ENCODE assay signal across 11 cellular contexts in the genomic region with DNA sequence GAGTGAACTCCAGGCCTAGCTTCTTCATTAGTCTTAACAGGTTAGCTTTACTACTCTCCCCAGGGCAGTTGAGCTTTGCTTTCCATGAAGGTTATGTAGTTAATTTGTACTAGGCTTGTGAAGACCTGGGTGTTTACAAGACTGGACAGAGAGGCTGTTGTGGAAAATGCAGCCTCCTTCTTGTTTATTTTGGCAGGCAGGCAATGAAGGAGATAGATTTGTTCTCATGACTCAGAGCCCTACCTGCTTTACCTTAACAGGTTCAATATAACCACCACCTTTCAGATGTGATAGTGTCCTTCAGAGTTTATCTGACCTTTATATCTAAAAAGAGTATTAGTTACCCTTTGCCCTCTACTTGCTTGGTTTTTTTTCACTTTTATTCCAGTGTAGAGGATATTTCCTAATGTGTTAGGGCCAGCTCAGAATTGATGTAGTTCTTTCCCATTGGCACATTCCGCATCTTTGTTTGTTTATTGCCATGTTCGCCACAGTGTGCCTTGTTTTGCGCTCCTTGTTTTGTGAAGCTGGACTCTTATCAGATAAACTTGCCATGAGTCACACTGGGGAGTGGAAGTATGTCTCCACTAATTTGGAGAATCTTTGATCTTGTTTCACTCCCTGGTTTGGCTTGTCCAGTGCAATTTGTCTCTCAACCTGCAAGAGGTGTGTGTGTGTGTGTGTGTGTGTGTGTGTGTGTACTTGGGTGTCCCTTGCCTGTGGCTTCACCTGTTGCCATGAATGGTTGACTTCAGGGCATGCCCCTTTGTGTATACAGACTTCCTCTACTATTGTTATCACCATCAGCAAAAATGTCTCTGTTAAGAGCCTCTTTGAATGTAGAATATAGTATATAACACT.
DNase-seq lines count a peak whose midpoint lies in the region; FAIRE-seq and TF ChIP-seq lines count a peak whose summit lies in the region.
"Had no signal": no experiment of that assay in that cellular context is flagged by ENCODE, and none has a peak within 500 bp of the region (broad histone marks: within the 10 kb centered on the region; RNA-seq: fewer than 3 reads in every experiment).

No MANE protein-coding gene starts in this region.

- intact Hi-C loops in kidney (cut with DNase I), result no loop called here

- peaks cover 8% of the 10 kb centered on the region for H4K20me1 ChIP-seq in Loucy (ENCODE audit: insufficient read depth, low read length, poor library complexity, severe bottlenecking)

- H3K27me3 ChIP-seq in Loucy (ENCODE audit: insufficient read depth, low read length, poor library complexity, severe bottlenecking) (no peaks in the 10 kb centered on the region), subcutaneous abdominal adipose tissue (ENCODE audit: control insufficient read depth in 5 of 5, insufficient read depth in 4 of 5, low read length in 5 of 5) (no peaks in the 10 kb centered on the region)

- H3K4me1 ChIP-seq in Loucy (ENCODE audit: insufficient read depth, low read length, poor library complexity, severe bottlenecking) (peaks cover 20% of the 10 kb centered on the region), kidney (ENCODE audit: control insufficient read depth in 1 of 2, insufficient read depth in 1 of 2, low read depth in 1 of 2, low read length in 2 of 2) (peaks cover 34 to 36% of the 10 kb centered on the region in 2 donors), subcutaneous abdominal adipose tissue (ENCODE audit: control insufficient read depth in 5 of 5, insufficient read depth in 5 of 5, low read length in 5 of 5) (peaks cover 0 to 36% (median 30%) of the 10 kb centered on the region in 5 donors)

- H3K4me2 ChIP-seq in Loucy (ENCODE audit: low read depth, low read length, poor library complexity, severe bottlenecking), result peak overlapping the region; percentile 15

- no peaks in the 10 kb centered on the region for H3F3A ChIP-seq in Loucy (ENCODE audit: low read depth)

- no peaks in the 10 kb centered on the region for H3K36me3 ChIP-seq in Loucy (ENCODE audit: insufficient read depth, low read length)
- H3K36me3 ChIP-seq in kidney (ENCODE audit: control insufficient read depth in 1 of 2, insufficient read depth in 2 of 2, low read length in 2 of 2), result no peaks in the 10 kb centered on the region
- peaks cover 0 to 4% (median 0%) of the 10 kb centered on the region in 5 donors for H3K36me3 ChIP-seq in subcutaneous abdominal adipose tissue (ENCODE audit: control insufficient read depth in 5 of 5, insufficient read depth in 5 of 5, low read length in 5 of 5)
- H3K36me3 ChIP-seq: neutrophil had no signal

- no peak overlapping the region for H2AFZ ChIP-seq in Loucy (ENCODE audit: low read length)

- no peak for TF ChIP-seq CTCF in Loucy (conservative IDR thresholded peaks at IDR 0.05; ENCODE audit: low read length)
- no peak for TF ChIP-seq CTCF in kidney (IDR thresholded peaks at IDR 0.05; ENCODE audit: borderline replicate concordance, extremely low read depth, insufficient read depth)

- no peaks in the 10 kb centered on the region for H3K9me2 ChIP-seq in Loucy (replicated peaks; ENCODE audit: low read depth, low read length)

- H3K9me3 ChIP-seq in Loucy (ENCODE audit: insufficient read depth, low read depth, low read length), result no peaks in the 10 kb centered on the region
- H3K9me3 ChIP-seq in kidney (ENCODE audit: control insufficient read depth in 1 of 2, low read length in 2 of 2), result no peaks in the 10 kb centered on the region
- no peaks in the 10 kb centered on the region for H3K9me3 ChIP-seq in subcutaneous abdominal adipose tissue (ENCODE audit: control insufficient read depth in 5 of 5, low read length in 5 of 5)
- H3K9me3 ChIP-seq: neutrophil had no signal

- H3K79me2 ChIP-seq in Loucy (ENCODE audit: insufficient read depth, low read length), result peaks cover 66% of the 10 kb centered on the region

- DNase-seq in amniotic epithelial cell (ENCODE audit: low read depth), result peak; percentile 84
- no peak for DNase-seq in kidney
- no peak for DNase-seq in activated CD4-positive, alpha-beta T cell treated with anti-CD3 and anti-CD28 coated beads for 48 hours
- DNase-seq in activated CD4-positive, alpha-beta T cell treated with anti-CD3 and anti-CD28 coated beads, Interleukin-2, amount 50 U/mL, for 1 hour, result no peak
- no peak for DNase-seq in G401 (ENCODE audit: low spot score)
- DNase-seq: activated gamma-delta T cell; effector CD4-positive, alpha-beta T cell; GOT3 had no signal

- H3K9ac ChIP-seq in Loucy (ENCODE audit: low read depth, low read length, poor library complexity, severe bottlenecking), result no peak overlapping the region
- H3K9ac ChIP-seq in kidney (ENCODE audit: low read length in 2 of 2), result peak overlapping the region in 1 of 2 donors; percentile 34
- peak overlapping the region in 1 of 5 donors; percentile 13 for H3K9ac ChIP-seq in subcutaneous abdominal adipose tissue (ENCODE audit: low read length in 5 of 5)

- FAIRE-seq in kidney (lab: Jason Lieb, UNC), result no peak

- H3K4me3 ChIP-seq in Loucy (ENCODE audit: low read length, poor library complexity, severe bottlenecking) (no peak overlapping the region), kidney (ENCODE audit: low read length in 2 of 2) (no peak overlapping the region), subcutaneous abdominal adipose tissue (ENCODE audit: low read depth in 1 of 5, low read length in 5 of 5) (no peak overlapping the region)

- in situ Hi-C loops in G401 (cut with HindIII; ENCODE audit: low sequenced_read_pairs), result no loop called here

- peak overlapping the region; percentile 66 to 74 for H3K27ac ChIP-seq in kidney (ENCODE audit: low read depth in 2 of 2, low read length in 2 of 2)
- H3K27ac ChIP-seq in subcutaneous abdominal adipose tissue (ENCODE audit: low read depth, low read length), result peak overlapping the region; percentile 38
- H3K27ac ChIP-seq: neutrophil had no signal
